ENCODE assay signal across 8 cellular contexts in genomic region chr10:119892188-119893065, GRCh38. TPM values are rescaled to one million over a fixed set of nuclear protein-coding genes. Genes with fewer than 3 reads are reported as not detected.
A peak's percentile ranks its signal among the peaks of the same experiment; 100 is the strongest.
DNase-seq lines count a peak whose midpoint lies in the region; ATAC-seq and TF ChIP-seq lines count a peak whose summit lies in the region.

Gene SEC23IP (plus strand): TSS chr10:119892730. CDS start chr10:119892783, 53 bp downstream.

- TSS peak; percentile 78 for BruUV-seq in Calu3 (replicated peaks; lab: Mats Ljungman, UMichigan)

- peak within 1 kb of the TSS; percentile 51 for H2AFZ ChIP-seq in OCI-LY1 (ENCODE audit: low read length)

- no peaks in the 10 kb centered on the region for H3K27me3 Mint-ChIP-seq in Calu3 (ENCODE audit: unreplicated experiment)

- H3K27ac Mint-ChIP-seq in Calu3 (ENCODE audit: unreplicated experiment) = peak within 1 kb of the TSS; percentile 68

- peak; percentile 89 for DNase-seq in Calu3
- DNase-seq in activated CD8-positive, alpha-beta memory T cell treated with anti-CD3 and anti-CD28 coated beads, Interleukin-2, amount 50 U/mL, for 4 hours = peak; percentile 89
- DNase-seq in stimulated activated CD8-positive, alpha-beta memory T cell treated with anti-CD3 and anti-CD28 coated beads, Interleukin-15, amount 100 ng/mL, for 4 hours (ENCODE audit: low read depth in 2 of 2) = peak; percentile 78 to 85

- H3K79me2 ChIP-seq in OCI-LY1 (ENCODE audit: insufficient read depth, low read length) = peaks cover 28% of the 10 kb centered on the region

- intact Hi-C loops in Calu3 (cut with micrococcal nuclease; ENCODE audit: unreplicated experiment) = no loop called here

- H3K27me3 ChIP-seq in HUES64 (ENCODE audit: insufficient read depth, low read length) (no peaks in the 10 kb centered on the region), OCI-LY1 (ENCODE audit: insufficient read depth, low read length) (no peaks in the 10 kb centered on the region)

- ATAC-seq in GM21447 (IDR thresholded peaks at IDR 0.05; ENCODE audit: unreplicated experiment) = peak; percentile 99

- H3K4me3 ChIP-seq in HUES64 (ENCODE audit: low read length) (peak within 1 kb of the TSS; percentile 77), OCI-LY1 (ENCODE audit: low read depth, low read length, poor library complexity, severe bottlenecking) (peak within 1 kb of the TSS; percentile 79), mesodermal cell (ENCODE audit: extremely low read depth, insufficient read depth, low read length, poor library complexity, severe bottlenecking) (peak within 1 kb of the TSS; percentile 99)

- peak within 1 kb of the TSS; percentile 78 for H3K4me3 Mint-ChIP-seq in Calu3 (ENCODE audit: low read depth, unreplicated experiment)

- peaks cover 34% of the 10 kb centered on the region for H3K36me3 Mint-ChIP-seq in Calu3 (ENCODE audit: insufficient read depth, unreplicated experiment)

- CTCF ChIA-PET in Calu3 (lab: Charles Lee) = interaction anchor here (0.8 kb wide), 1 partner anchor 19 kb away, joined by 3 read pairs; the partner anchor contains the start of gene MCMBP

- H3K27ac ChIP-seq in HUES64 (ENCODE audit: low read depth, low read length) = peak within 1 kb of the TSS; percentile 79
- H3K27ac ChIP-seq in OCI-LY1 (ENCODE audit: low read depth, low read length, poor library complexity, severe bottlenecking) = peak within 1 kb of the TSS; percentile 14
- H3K27ac ChIP-seq in mesodermal cell (ENCODE audit: low read depth, low read length, severe bottlenecking) = peak within 1 kb of the TSS; percentile 80

- H3K9me2 ChIP-seq in OCI-LY1 (ENCODE audit: low read depth, low read length) = no peaks in the 10 kb centered on the region

- no peaks in the 10 kb centered on the region for H4K20me1 ChIP-seq in OCI-LY1 (ENCODE audit: insufficient read depth, low read length)

- peaks cover 41% of the 10 kb centered on the region for H3K4me1 Mint-ChIP-seq in Calu3 (ENCODE audit: low read depth, unreplicated experiment)

- H3F3A ChIP-seq in OCI-LY1 (ENCODE audit: insufficient read depth, low read length) = no peaks in the 10 kb centered on the region

- TF ChIP-seq CTCF in Calu3 (IDR thresholded peaks at IDR 0.05; ENCODE audit: unreplicated experiment) (no peak), OCI-LY1 (IDR thresholded peaks at IDR 0.05; ENCODE audit: low read length) (no peak)

- no peaks in the 10 kb centered on the region for H3K9me3 Mint-ChIP-seq in Calu3 (ENCODE audit: low read depth, unreplicated experiment)

- H3K9me3 ChIP-seq in HUES64 (ENCODE audit: insufficient read depth, low read depth, low read length) = no peaks in the 10 kb centered on the region
- H3K9me3 ChIP-seq in OCI-LY1 (ENCODE audit: low read length) = no peaks in the 10 kb centered on the region
- H3K9me3 ChIP-seq in mesodermal cell (ENCODE audit: control insufficient read depth, low read length) = no peaks in the 10 kb centered on the region

- H3K4me1 ChIP-seq in HUES64 (ENCODE audit: insufficient read depth, low read length) (peaks cover 5% of the 10 kb centered on the region; the same call in 1 of the 2 replicates), OCI-LY1 (ENCODE audit: insufficient read depth, low read length, severe bottlenecking) (peaks cover 23% of the 10 kb centered on the region), mesodermal cell (ENCODE audit: control insufficient read depth, insufficient read depth, low read length, poor library complexity, severe bottlenecking) (peaks cover 3% of the 10 kb centered on the region)

- peak within 1 kb of the TSS; percentile 96 for H3K4me2 ChIP-seq in OCI-LY1 (ENCODE audit: low read length)

- WGBS in HUES64 = under 1% methylated on average over 59 of the region's 61 CpGs
- 0 to 1% methylated on average over 36 to 49 of the region's 61 CpGs for WGBS in mesodermal cell (ENCODE audit: insufficient coverage in 2 of 2), 2 experiments

- in situ Hi-C loops in endometrial microvascular endothelial cells (cut with HindIII; ENCODE audit: inconsistent ontology term, low pct_unique_long_range_greater_than_20kb, low sequenced_read_pairs) = no loop called here

- H3K9ac ChIP-seq in HUES64 (ENCODE audit: low read depth, low read length) = peak within 1 kb of the TSS; percentile 80
- H3K9ac ChIP-seq in OCI-LY1 (ENCODE audit: low read length) = peak within 1 kb of the TSS; percentile 81

- H3K36me3 ChIP-seq in HUES64 (ENCODE audit: insufficient read depth, low read length) (peaks cover 18% of the 10 kb centered on the region), OCI-LY1 (ENCODE audit: insufficient read depth, low read length) (no peaks in the 10 kb centered on the region), mesodermal cell (ENCODE audit: control insufficient read depth, insufficient read depth, low read length) (peaks cover 22% of the 10 kb centered on the region)

RNA-seq across cellular contexts. Expression of gene SEC23IP, which starts in this region (rescaled TPM):
- total RNA-seq in Calu3 (2022) (42.1 and 51.7 TPM in 2 replicates), endometrial microvascular endothelial cells (ENCODE audit: inconsistent ontology term) (23.8 TPM)
- 39.9 TPM for polyA plus RNA-seq in HUES64 (2013, experiment 1 of 2)
- polyA plus RNA-seq in HUES64 (2013, experiment 2 of 2) = 36.7 TPM
- polyA plus RNA-seq in mesodermal cell (2013, experiment 1 of 2) = 36.9 TPM
- 33.9 TPM for polyA plus RNA-seq in mesodermal cell (2013, experiment 2 of 2)

Comparison
In these comparisons a context has a peak if more than half of its experiments do, and no peak if none do; other contexts are left out.
1. Peak in every context shown above with its lines: DNase-seq, ATAC-seq, H3K4me3 ChIP-seq and H3K27ac ChIP-seq.
2. H3K27ac ChIP-seq: peak in every context shown above with its lines; median percentile 80 in mesodermal cell; 79 in HUES64; 14 in OCI-LY1.